Comparison of ENCODE assay signal across 11 cellular contexts in the genomic region with DNA sequence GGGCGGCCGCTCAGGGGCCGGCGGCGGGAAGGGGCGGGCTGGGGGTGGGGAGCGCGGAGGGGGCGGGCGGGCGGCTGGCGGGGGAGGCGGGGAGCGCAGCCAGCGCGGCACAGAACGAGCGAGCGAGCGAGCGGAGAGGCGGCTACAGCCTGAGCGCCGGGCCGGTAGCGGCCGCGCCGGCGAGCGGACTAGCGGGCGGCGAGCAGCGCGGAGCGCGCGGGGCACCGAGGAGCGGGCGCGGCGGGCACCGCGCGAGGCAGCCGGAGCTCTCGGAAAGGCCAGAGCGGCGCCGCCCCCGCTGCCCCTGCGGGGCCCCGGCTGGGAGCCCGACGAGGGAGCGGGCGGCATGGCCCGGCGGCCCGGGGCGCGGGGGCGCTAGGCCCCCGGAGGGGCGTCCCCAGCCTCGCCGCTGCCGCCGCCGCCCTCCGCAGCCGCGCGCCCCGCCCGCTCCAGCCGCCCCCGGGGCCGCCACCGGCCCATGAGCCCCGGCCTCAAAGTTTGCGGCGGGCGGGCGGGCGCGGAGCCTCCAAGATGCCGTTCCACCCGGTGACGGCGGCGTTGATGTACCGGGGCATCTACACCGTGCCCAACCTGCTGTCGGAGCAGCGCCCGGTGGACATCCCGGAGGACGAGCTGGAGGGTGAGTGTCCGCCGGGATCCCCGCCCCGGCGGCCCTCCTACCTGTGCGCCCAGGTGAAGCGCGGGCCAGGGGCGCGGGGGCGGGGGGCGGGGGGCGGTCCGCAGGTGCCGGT. TPM values are rescaled to one million over a fixed set of nuclear protein-coding genes. Genes with fewer than 3 reads are reported as not detected.
DNase-seq lines count a peak whose midpoint lies in the region; ATAC-seq and TF ChIP-seq lines count a peak whose summit lies in the region.
"Had no signal": no experiment of that assay in that cellular context is flagged by ENCODE, and none has a peak within 500 bp of the region (broad histone marks: within the 10 kb centered on the region; RNA-seq: fewer than 3 reads in every experiment).

A gene (plus strand): TSS at position 110 of the 752 bp plus-strand sequence. CDS start 422 bp downstream, at position 532.

- H3K27me3 ChIP-seq in NT2/D1 (ENCODE audit: insufficient read depth, insufficient read length), result peaks cover 72% of the 10 kb centered on the region

- no peaks in the 10 kb centered on the region for H3K9me3 Mint-ChIP-seq in activated CD8-positive, alpha-beta memory T cell treated with anti-CD3 and anti-CD28 coated beads, Interleukin-2, amount 10 ng/mL, durations not matched to agents 7 days and 5 days (ENCODE audit: low read depth)
- H3K9me3 Mint-ChIP-seq in effector memory CD8-positive, alpha-beta T cell, result no peaks in the 10 kb centered on the region
- H3K9me3 Mint-ChIP-seq: CD4-positive, CD25-positive, alpha-beta regulatory T cell had no signal

- peaks cover 5% of the 10 kb centered on the region for H3K4me1 ChIP-seq in NT2/D1 (ENCODE audit: insufficient read depth, insufficient read length)

- no peak within 1 kb of the TSS for H3K27ac Mint-ChIP-seq in activated CD8-positive, alpha-beta memory T cell treated with anti-CD3 and anti-CD28 coated beads, Interleukin-2, amount 10 ng/mL, durations not matched to agents 7 days and 5 days
- H3K27ac Mint-ChIP-seq in effector memory CD8-positive, alpha-beta T cell, result no peak within 1 kb of the TSS
- H3K27ac Mint-ChIP-seq: CD4-positive, CD25-positive, alpha-beta regulatory T cell had no signal

- peak within 1 kb of the TSS; percentile 34 for H3K4me3 ChIP-seq in NT2/D1 (ENCODE audit: insufficient read length, low read depth)
- peak within 1 kb of the TSS; percentile 20 for H3K4me3 ChIP-seq in retinal pigment epithelial cell (ENCODE audit: low read length)

- no peak for TF ChIP-seq CTCF in retinal pigment epithelial cell (conservative IDR thresholded peaks at IDR 0.05; ENCODE audit: low read depth, low read length)

- H3K4me1 Mint-ChIP-seq in activated CD8-positive, alpha-beta memory T cell treated with anti-CD3 and anti-CD28 coated beads, Interleukin-2, amount 10 ng/mL, durations not matched to agents 7 days and 5 days, result no peaks in the 10 kb centered on the region
- H3K4me1 Mint-ChIP-seq in effector memory CD8-positive, alpha-beta T cell (ENCODE audit: low read depth in 2 of 2), result peaks cover 4 to 6% of the 10 kb centered on the region in 2 donors

- CTCF ChIA-PET in activated CD8-positive, alpha-beta memory T cell treated with anti-CD3 and anti-CD28 coated beads, Interleukin-2, amount 10 ng/mL, durations not matched to agents 7 days and 5 days (lab: Charles Lee), result no interaction called here

- H3K4me3 Mint-ChIP-seq in activated CD8-positive, alpha-beta memory T cell treated with anti-CD3 and anti-CD28 coated beads, Interleukin-2, amount 10 ng/mL, durations not matched to agents 7 days and 5 days, result no peak within 1 kb of the TSS
- peak within 1 kb of the TSS; percentile 45 to 68 for H3K4me3 Mint-ChIP-seq in effector memory CD8-positive, alpha-beta T cell

- no peak within 1 kb of the TSS for H3K9ac ChIP-seq in NT2/D1 (ENCODE audit: insufficient read length, low read depth)

- H3K36me3 Mint-ChIP-seq in activated CD8-positive, alpha-beta memory T cell treated with anti-CD3 and anti-CD28 coated beads, Interleukin-2, amount 10 ng/mL, durations not matched to agents 7 days and 5 days, result no peaks in the 10 kb centered on the region
- peaks cover 7% of the 10 kb centered on the region for H3K36me3 Mint-ChIP-seq in effector memory CD8-positive, alpha-beta T cell (ENCODE audit: insufficient read depth)
- H3K36me3 Mint-ChIP-seq: CD4-positive, CD25-positive, alpha-beta regulatory T cell had no signal

- peaks cover 46% of the 10 kb centered on the region for H3K27me3 Mint-ChIP-seq in activated CD8-positive, alpha-beta memory T cell treated with anti-CD3 and anti-CD28 coated beads, Interleukin-2, amount 10 ng/mL, durations not matched to agents 7 days and 5 days
- H3K27me3 Mint-ChIP-seq in effector memory CD8-positive, alpha-beta T cell, result peaks cover 44 to 80% of the 10 kb centered on the region in 2 donors

- peak; percentile 20 for ATAC-seq in activated CD8-positive, alpha-beta memory T cell treated with anti-CD3 and anti-CD28 coated beads, Interleukin-2, amount 10 ng/mL, durations not matched to agents 7 days and 5 days
- no peak for ATAC-seq in effector memory CD8-positive, alpha-beta T cell (replicated peaks)
- ATAC-seq in activated CD4-positive, CD25-positive, alpha-beta regulatory T cell treated with anti-CD3 and anti-CD28 coated beads, Interleukin-2, amount 50 U/mL, for 24 hours, result no peak

- H3K36me3 ChIP-seq in NT2/D1 (ENCODE audit: insufficient read depth, insufficient read length, low read length), result no peaks in the 10 kb centered on the region

- H3K9me3 ChIP-seq in NT2/D1 (ENCODE audit: insufficient read depth, low read length), result no peaks in the 10 kb centered on the region

- DNase-seq in activated CD8-positive, alpha-beta memory T cell treated with anti-CD3 and anti-CD28 coated beads, Interleukin-2, amount 10 ng/mL, durations not matched to agents 7 days and 5 days, result no peak
- no peak for DNase-seq in activated CD8-positive, alpha-beta memory T cell treated with anti-CD3 and anti-CD28 coated beads for 24 hours
- no peak for DNase-seq in NT2/D1 (ENCODE audit: low read depth, low spot score)
- no peak for DNase-seq in effector memory CD8-positive, alpha-beta T cell
- no peak for DNase-seq in retinal pigment epithelial cell (ENCODE audit: low read depth)
- DNase-seq in T-helper 9 cell, result no peak
- DNase-seq in activated gamma-delta T cell treated with Interleukin-2 at 50 U/mL for 16 hours, result no peak
- DNase-seq: anterior cingulate cortex; CD4-positive, CD25-positive, alpha-beta regulatory T cell had no signal

RNA-seq across cellular contexts. Expression of the gene that starts here (rescaled TPM):
- not detected for total RNA-seq in activated CD8-positive, alpha-beta memory T cell treated with anti-CD3 and anti-CD28 coated beads, Interleukin-2, amount 10 ng/mL, durations not matched to agents 7 days and 5 days
- total RNA-seq: LHCN-M2 had no signal

Comparison
In these comparisons a context has a peak if more than half of its experiments do, and no peak if none do; other contexts are left out.
1. Peak in ATAC-seq in activated CD8-positive, alpha-beta memory T cell treated with anti-CD3 and anti-CD28 coated beads, Interleukin-2, amount 10 ng/mL, durations not matched to agents 7 days and 5 days; RNA of the gene not detected or under 1 TPM.